In the genomic region with DNA sequence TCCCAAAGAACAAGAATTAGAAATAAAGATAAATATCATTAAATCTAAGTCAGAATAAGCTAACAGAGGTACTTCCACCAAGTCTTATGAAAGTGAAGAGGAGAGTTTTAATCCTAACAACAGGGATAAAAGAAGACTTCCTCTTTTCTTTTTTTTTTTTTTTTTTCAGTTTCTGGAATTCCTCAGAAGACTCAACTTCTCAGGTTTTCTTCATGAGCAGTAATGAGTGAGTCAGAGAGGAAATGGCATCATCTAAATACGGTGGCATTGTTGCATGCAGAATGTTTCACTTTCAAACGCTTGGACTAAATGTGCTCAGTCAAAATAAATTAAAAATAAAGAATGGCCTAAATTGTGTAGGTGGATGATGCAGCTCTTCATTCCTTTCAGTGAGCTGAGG, we compare ENCODE assay signal across 8 cellular contexts. TPM values are rescaled to one million over a fixed set of nuclear protein-coding genes. Genes with fewer than 3 reads are reported as not detected.
A peak's percentile ranks its signal among the peaks of the same experiment; 100 is the strongest.
DNase-seq lines count a peak whose midpoint lies in the region; ATAC-seq and TF ChIP-seq lines count a peak whose summit lies in the region.

No MANE protein-coding gene starts in this region.

- H3K9me3 Mint-ChIP-seq in WTC11 = peaks cover 8% of the 10 kb centered on the region; the same call in 1 of the 2 replicates

- H3K79me2 ChIP-seq in osteoblast (ENCODE audit: insufficient read depth, low read length) = no peaks in the 10 kb centered on the region

- H3K27me3 Mint-ChIP-seq in WTC11 (ENCODE audit: low read depth) = no peaks in the 10 kb centered on the region

- H4K20me1 ChIP-seq in osteoblast (ENCODE audit: insufficient read depth, low read length) = no peaks in the 10 kb centered on the region

- H2AFZ ChIP-seq in osteoblast (ENCODE audit: low read length) = peak overlapping the region; percentile 71

- CTCF ChIA-PET in WTC11 (lab: Charles Lee) = no interaction called here

- no peak overlapping the region for H3K4me3 Mint-ChIP-seq in WTC11

- no peak for TF ChIP-seq POLR2A in esophagus muscularis mucosa (IDR thresholded peaks at IDR 0.05; ENCODE audit: low read depth)

- no peak overlapping the region for H3K27ac Mint-ChIP-seq in WTC11

- intact Hi-C loops in esophagus muscularis mucosa (cut with DNase I) = no loop called here

- no peaks in the 10 kb centered on the region for H3K9me3 ChIP-seq in osteoblast (ENCODE audit: low read depth, low read length)
- no peaks in the 10 kb centered on the region for H3K9me3 ChIP-seq in esophagus muscularis mucosa

- no peak overlapping the region for H3K27ac ChIP-seq in osteoblast (ENCODE audit: low read depth, low read length)
- no peak overlapping the region for H3K27ac ChIP-seq in esophagus muscularis mucosa (replicated peaks in 1 of 4)

- DNase-seq in KBM-7 (peak; percentile 32), astrocyte of the hippocampus (ENCODE audit: low read depth, low spot score) (peak; percentile 72), osteoblast (ENCODE audit: insufficient read length, low spot score, missing footprints) (peak; percentile 68), GM13977 (ENCODE audit: low spot score) (no peak), nucleus accumbens (lab: John Stamatoyannopoulos, UW) (no peak), esophagus muscularis mucosa (ENCODE audit: extremely low spot score) (no peak), WTC11 (ENCODE audit: low spot score) (no peak)

- H3K36me3 Mint-ChIP-seq in WTC11 = no peaks in the 10 kb centered on the region

- POLR2A ChIA-PET in WTC11 (lab: Charles Lee) = no interaction called here

- no peak for TF ChIP-seq CTCF in osteoblast (IDR thresholded peaks at IDR 0.05; ENCODE audit: extremely low read depth, low read depth, low read length)
- TF ChIP-seq CTCF in GM13977 (IDR thresholded peaks at IDR 0.05; ENCODE audit: extremely low read depth, insufficient read depth, missing control alignments) = no peak
- TF ChIP-seq CTCF in esophagus muscularis mucosa (IDR thresholded peaks at IDR 0.05) = no peak
- no peak for TF ChIP-seq CTCF in WTC11 (IDR thresholded peaks at IDR 0.05)

- peak overlapping the region; percentile 14 for H3K4me3 ChIP-seq in osteoblast (ENCODE audit: insufficient read depth, low read length)
- no peak overlapping the region for H3K4me3 ChIP-seq in esophagus muscularis mucosa

- H3K27me3 ChIP-seq in osteoblast (ENCODE audit: insufficient read depth, low read length) (no peaks in the 10 kb centered on the region), esophagus muscularis mucosa (no peaks in the 10 kb centered on the region)

- H3K4me1 Mint-ChIP-seq in WTC11 = no peaks in the 10 kb centered on the region

- ATAC-seq in GM18499 (IDR thresholded peaks at IDR 0.05; ENCODE audit: insufficient read depth, unreplicated experiment) (peak; percentile 37), WTC11 (no peak)

- no peaks in the 10 kb centered on the region for H3K36me3 ChIP-seq in osteoblast (ENCODE audit: insufficient read depth, low read length)
- H3K36me3 ChIP-seq in esophagus muscularis mucosa = no peaks in the 10 kb centered on the region

- H3K4me1 ChIP-seq in osteoblast (ENCODE audit: insufficient read depth, low read length) (no peaks in the 10 kb centered on the region), esophagus muscularis mucosa (no peaks in the 10 kb centered on the region)

- WGBS in esophagus muscularis mucosa = 61% methylated on average over 2 of the region's 2 CpGs

- H3K4me2 ChIP-seq in osteoblast (ENCODE audit: insufficient read depth, low read length) = peak overlapping the region; percentile 68

- no peak for TF ChIP-seq EP300 in esophagus muscularis mucosa (IDR thresholded peaks at IDR 0.05)

- in situ Hi-C loops in KBM-7 (cut with MboI; ENCODE audit: low pct_unique_long_range_greater_than_20kb, low sequenced_read_pairs) (no loop called here), GM13977 (cut with MboI; ENCODE audit: low pct_unique_long_range_greater_than_20kb, low sequenced_read_pairs, unreplicated experiment) (no loop called here)

TF ChIP-seq in WTC11, 78 proteins besides CTCF, POLR2A, EP300 and RAD21:
- TF ChIP-seq, protein P1, sequence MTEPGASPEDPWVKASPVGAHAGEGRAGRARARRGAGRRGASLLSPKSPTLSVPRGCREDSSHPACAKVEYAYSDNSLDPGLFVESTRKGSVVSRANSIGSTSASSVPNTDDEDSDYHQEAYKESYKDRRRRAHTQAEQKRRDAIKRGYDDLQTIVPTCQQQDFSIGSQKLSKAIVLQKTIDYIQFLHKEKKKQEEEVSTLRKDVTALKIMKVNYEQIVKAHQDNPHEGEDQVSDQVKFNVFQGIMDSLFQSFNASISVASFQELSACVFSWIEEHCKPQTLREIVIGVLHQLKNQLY (CRISPR knock-in tag; IDR thresholded peaks at IDR 0.05) = no peak
- TF ChIP-seq, protein P2, sequence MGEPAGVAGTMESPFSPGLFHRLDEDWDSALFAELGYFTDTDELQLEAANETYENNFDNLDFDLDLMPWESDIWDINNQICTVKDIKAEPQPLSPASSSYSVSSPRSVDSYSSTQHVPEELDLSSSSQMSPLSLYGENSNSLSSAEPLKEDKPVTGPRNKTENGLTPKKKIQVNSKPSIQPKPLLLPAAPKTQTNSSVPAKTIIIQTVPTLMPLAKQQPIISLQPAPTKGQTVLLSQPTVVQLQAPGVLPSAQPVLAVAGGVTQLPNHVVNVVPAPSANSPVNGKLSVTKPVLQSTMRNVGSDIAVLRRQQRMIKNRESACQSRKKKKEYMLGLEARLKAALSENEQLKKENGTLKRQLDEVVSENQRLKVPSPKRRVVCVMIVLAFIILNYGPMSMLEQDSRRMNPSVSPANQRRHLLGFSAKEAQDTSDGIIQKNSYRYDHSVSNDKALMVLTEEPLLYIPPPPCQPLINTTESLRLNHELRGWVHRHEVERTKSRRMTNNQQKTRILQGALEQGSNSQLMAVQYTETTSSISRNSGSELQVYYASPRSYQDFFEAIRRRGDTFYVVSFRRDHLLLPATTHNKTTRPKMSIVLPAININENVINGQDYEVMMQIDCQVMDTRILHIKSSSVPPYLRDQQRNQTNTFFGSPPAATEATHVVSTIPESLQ (CRISPR knock-in tag; IDR thresholded peaks at IDR 0.05) = no peak
- TF ChIP-seq IRF2 (CRISPR knock-in tag; IDR thresholded peaks at IDR 0.05; ENCODE audit: borderline replicate concordance, low read depth) (no peak), ZNF138 (CRISPR knock-in tag; conservative IDR thresholded peaks at IDR 0.05) (no peak), TCF7 (CRISPR knock-in tag; IDR thresholded peaks at IDR 0.05; ENCODE audit: low read depth) (no peak), ZBTB21 (CRISPR knock-in tag; IDR thresholded peaks at IDR 0.05; ENCODE audit: borderline replicate concordance) (no peak), NFYB (CRISPR knock-in tag; conservative IDR thresholded peaks at IDR 0.05; ENCODE audit: low read depth) (no peak), GRHL2 (CRISPR knock-in tag; IDR thresholded peaks at IDR 0.05; ENCODE audit: insufficient replicate concordance, severe bottlenecking) (no peak), NR2C2 (CRISPR knock-in tag; IDR thresholded peaks at IDR 0.05) (no peak)

RNA-seq across cellular contexts. Expression of a gene that starts 45.6 kb away (rescaled TPM):
- 0.88 and 2.2 TPM in 2 replicates for total RNA-seq in osteoblast
- 10 to 100 TPM in 1 of 4 donors, 1 to 10 TPM in 3; 5.4 to 13.3 (median 7.1) TPM for total RNA-seq in esophagus muscularis mucosa
- 0.25 to 0.28 TPM in 2 of 3 replicates, not detected in the other for total RNA-seq in WTC11 (2021)

Comparison
In these comparisons a context has a peak if more than half of its experiments do, and no peak if none do; other contexts are left out.
1. DNase-seq: peak in KBM-7 (single experiment), astrocyte of the hippocampus (single experiment) and osteoblast (single experiment); none in GM13977 (single experiment), nucleus accumbens (0 of 56), esophagus muscularis mucosa (single experiment) and WTC11 (single experiment).